Comparison of ENCODE assay signal across 20 cellular contexts in genomic region chr3:170486398-170486797, GRCh38.
A peak's percentile ranks its signal among the peaks of the same experiment; 100 is the strongest.
DNase-seq lines count a peak whose midpoint lies in the region; ATAC-seq, FAIRE-seq and TF ChIP-seq lines count a peak whose summit lies in the region.
"Had no signal": no experiment of that assay in that cellular context is flagged by ENCODE, and none has a peak within 500 bp of the region (broad histone marks: within the 10 kb centered on the region; RNA-seq: fewer than 3 reads in every experiment).

No MANE protein-coding gene starts in this region.

- H2AK5ac ChIP-seq in H1 (ENCODE audit: low read depth, low read length) = peak overlapping the region; percentile 56; the same call in 1 of the 2 replicates

- H3K4me1 ChIP-seq in right lobe of liver (peaks cover 0 to 21% (median 0%) of the 10 kb centered on the region in 4 donors), HepG2 (ENCODE audit: insufficient read depth, low read length) (peaks cover 48% of the 10 kb centered on the region), H1 (replicated peaks in 1 of 4; ENCODE audit: control insufficient read depth in 3 of 4, insufficient read depth in 4 of 4, low read length in 3 of 4) (peaks cover 0 to 3% (median 1%) of the 10 kb centered on the region in 4 experiments; a peak in 2 of 7 replicates)
- H3K4me1 ChIP-seq: BLaER1 had no signal

- no peaks in the 10 kb centered on the region for H3K79me1 ChIP-seq in H1 (ENCODE audit: low read depth, low read length)

- H3K9ac ChIP-seq in HepG2 (ENCODE audit: insufficient read depth, low read depth, low read length) (no peak overlapping the region), H1 (replicated peaks in 1 of 4; ENCODE audit: extremely low read depth in 1 of 4, low read depth in 3 of 4, low read length in 3 of 4) (no peak overlapping the region)
- H3K9ac ChIP-seq: BLaER1 had no signal

- in situ Hi-C loops in HepG2 (cut with HindIII; ENCODE audit: extremely low pct_ligation_motif_present, low pct_unique_long_range_greater_than_20kb) = no loop called here

- H3K4me2 ChIP-seq in HepG2 (ENCODE audit: low read depth, low read length) = no peak overlapping the region
- H3K4me2 ChIP-seq in H1 (ENCODE audit: insufficient read depth in 1 of 2, low read depth in 2 of 2, low read length in 2 of 2) = no peak overlapping the region
- H3K4me2 ChIP-seq: A549, BLaER1 had no signal

- no peak overlapping the region for H4K91ac ChIP-seq in H1 (replicated peaks; ENCODE audit: insufficient read length, low read length)

- TF ChIP-seq EP300 in HepG2 (IDR thresholded peaks at IDR 0.05; ENCODE audit: low read depth in 2 of 2, low read length in 2 of 2) (no peak), HepG2 (CRISPR knock-in tag; IDR thresholded peaks at IDR 0.05; ENCODE audit: borderline replicate concordance) (no peak), H1 (IDR thresholded peaks at IDR 0.05; ENCODE audit: borderline replicate concordance in 1 of 2, low read depth in 2 of 2, low read length in 2 of 2) (no peak)

- no peaks in the 10 kb centered on the region for H3K36me3 ChIP-seq in right lobe of liver
- H3K36me3 ChIP-seq in HepG2 (replicated peaks in 1 of 2; ENCODE audit: control insufficient read depth in 1 of 2, insufficient read depth in 2 of 2, low read length in 2 of 2) = no peaks in the 10 kb centered on the region
- no peaks in the 10 kb centered on the region for H3K36me3 ChIP-seq in H1 (ENCODE audit: control insufficient read depth in 2 of 4, insufficient read depth in 4 of 4, low read length in 3 of 4)
- H3K36me3 ChIP-seq: BLaER1 had no signal

- WGBS in right lobe of liver (ENCODE audit: insufficient coverage, low coverage, low lambda C conversion rate, missing lambda C conversion rate) = 42% methylated on average over 9 of the region's 9 CpGs
- WGBS in HepG2 (ENCODE audit: low lambda C conversion rate) = 8% methylated on average over 9 of the region's 9 CpGs
- 91% methylated on average over 9 of the region's 9 CpGs; no CpG with 5 or more reads in 1 of the 2 experiments for WGBS in H1 (ENCODE audit: extremely low coverage in 1 of 2, insufficient coverage in 1 of 2, insufficient read length in 1 of 2, insufficient replicate concordance in 2 of 2, low coverage in 1 of 2, low lambda C conversion rate in 2 of 2, missing lambda C conversion rate in 1 of 2), 2 experiments

- H2BK120ac ChIP-seq in H1 (replicated peaks; ENCODE audit: low read depth, low read length) = no peak overlapping the region

- H3K27me3 ChIP-seq in right lobe of liver (no peaks in the 10 kb centered on the region), HepG2 (ENCODE audit: control insufficient read depth in 1 of 2, insufficient read depth in 2 of 2, low read length in 2 of 2) (peaks cover 0 to 17% of the 10 kb centered on the region in 2 experiments; a peak in 3 of 5 replicates), H1 (replicated peaks in 1 of 4; ENCODE audit: control insufficient read depth in 3 of 4, extremely low read depth in 1 of 4, insufficient read depth in 3 of 4, low read length in 3 of 4) (no peaks in the 10 kb centered on the region)
- H3K27me3 ChIP-seq: BLaER1 had no signal

- no peaks in the 10 kb centered on the region for H4K20me1 ChIP-seq in HepG2 (ENCODE audit: insufficient read depth, low read length)
- no peaks in the 10 kb centered on the region for H4K20me1 ChIP-seq in H1 (replicated peaks in 1 of 2; ENCODE audit: control insufficient read depth in 1 of 2, insufficient read depth in 2 of 2, low read length in 2 of 2)
- H4K20me1 ChIP-seq: BLaER1 had no signal

- H3K27ac ChIP-seq in right lobe of liver (no peak overlapping the region), HepG2 (ENCODE audit: extremely low read length, insufficient read depth, low read length) (no peak overlapping the region), H1 (ENCODE audit: low read depth, low read length) (no peak overlapping the region), substantia nigra (ENCODE audit: low read depth, low read length, poor library complexity, severe bottlenecking) (peak overlapping the region; percentile 99)
- H3K27ac ChIP-seq: 22Rv1, A549, BLaER1 had no signal

- H3K9me3 ChIP-seq in right lobe of liver = no peaks in the 10 kb centered on the region
- no peaks in the 10 kb centered on the region for H3K9me3 ChIP-seq in HepG2 (ENCODE audit: low read length)
- H3K9me3 ChIP-seq in H1 (ENCODE audit: insufficient read depth in 2 of 2, low read depth in 1 of 2, low read length in 1 of 2) = 0 out of 4 replicates have a peak, but pooled peaks cover 0 to 2% of the 10 kb centered on the region in 2 experiments
- H3K9me3 ChIP-seq: BLaER1 had no signal

- CTCF ChIA-PET in HepG2 (lab: Yijun Ruan, JAX; ENCODE audit: low intra/inter-chr PET ratio, low total read pairs) (no interaction called here), H1 (lab: Charles Lee; ENCODE audit: partially characterized antibody) (interaction anchor here (0.8 to 3.4 kb wide), 12 partner anchors 8 to 325 kb away, joined by 3 to 29 read pairs (median 4); no protein-coding TSS in a partner anchor)

- H3K56ac ChIP-seq in H1 (replicated peaks; ENCODE audit: insufficient read length, low read depth, low read length) = no peak overlapping the region

- H3K23ac ChIP-seq in H1 (ENCODE audit: insufficient read length) = no peak overlapping the region

- DNase-seq in right lobe of liver (peak in 1 of 3 donors; percentile 60), HepG2 (ENCODE audit: low spot score) (no peak), H1 (ENCODE audit: low read depth in 1 of 2, low spot score in 2 of 2) (no peak), substantia nigra (lab: John Stamatoyannopoulos, UW) (no peak), activated gamma-delta T cell treated with Interleukin-2 at 50 U/mL for 16 hours (no peak), DMS153 treated with DMSO at 0.1 percent for 48 hours (lab: John Stamatoyannopoulos, UW; ENCODE audit: unreplicated experiment) (no peak)
- no peak for DNase-seq in activated CD4-positive, alpha-beta T cell treated with anti-CD3 and anti-CD28 coated beads for 1 hour
- DNase-seq: AML-193; CD4-positive, alpha-beta memory T cell; DMS153; DMS79 treated with DMSO at 0.1 percent for 48 hours; GF-D8; H7; HFFc6; KBM-7 had no signal

- no peak overlapping the region for H4K5ac ChIP-seq in H1 (ENCODE audit: insufficient read length, low read depth, low read length)

- no peak overlapping the region for H2BK15ac ChIP-seq in H1 (ENCODE audit: low read length)

- H3K18ac ChIP-seq in H1 (ENCODE audit: extremely low read depth, low read length) = no peak overlapping the region

- H4K8ac ChIP-seq in H1 (ENCODE audit: extremely low read depth, insufficient read depth, low read length) = no peak overlapping the region

- no peak overlapping the region for H2BK5ac ChIP-seq in H1 (ENCODE audit: low read depth, low read length)

- peak in 3 of 4 donors; percentile 18 to 78 (median 57) for ATAC-seq in right lobe of liver
- ATAC-seq in HepG2 = no peak
- ATAC-seq: A549, GM23338, HCT116 had no signal

- peak overlapping the region; percentile 9; the same call in 1 of the 2 replicates for H2BK12ac ChIP-seq in H1 (ENCODE audit: low read depth, low read length)

- no peak overlapping the region for H2AFZ ChIP-seq in HepG2 (ENCODE audit: low read length)
- no peak overlapping the region for H2AFZ ChIP-seq in H1 (ENCODE audit: low read length)

- H3K79me2 ChIP-seq in HepG2 (ENCODE audit: insufficient read depth, low read length) (no peaks in the 10 kb centered on the region), H1 (ENCODE audit: control insufficient read depth in 1 of 2, insufficient read depth in 2 of 2, low read length in 2 of 2) (no peaks in the 10 kb centered on the region)

- TF ChIP-seq CTCF in right lobe of liver (IDR thresholded peaks at IDR 0.05) = no peak
- no peak for TF ChIP-seq CTCF in HepG2 (CRISPR knock-in tag; IDR thresholded peaks at IDR 0.05)
- no peak for TF ChIP-seq CTCF in H1 (IDR thresholded peaks at IDR 0.05; ENCODE audit: control extremely low read depth in 1 of 3, insufficient read depth in 1 of 3, low read depth in 1 of 3, low read length in 3 of 3)

- H3K4ac ChIP-seq in H1 (replicated peaks; ENCODE audit: insufficient read length, low read depth, low read length) = no peak overlapping the region

- no peak overlapping the region for H3K14ac ChIP-seq in H1 (ENCODE audit: insufficient read length)

- intact Hi-C loops in right lobe of liver (cut with DNase I) (no loop called here), HepG2 (cut with micrococcal nuclease; ENCODE audit: unreplicated experiment) (no loop called here)

- no peaks in the 10 kb centered on the region for H3K23me2 ChIP-seq in H1 (ENCODE audit: low read depth, low read length)

- no peak overlapping the region for H2BK20ac ChIP-seq in H1 (ENCODE audit: low read length)

- TF ChIP-seq RAD21 in HepG2 (CRISPR knock-in tag; IDR thresholded peaks at IDR 0.05) = no peak
- no peak for TF ChIP-seq RAD21 in H1 (IDR thresholded peaks at IDR 0.05 in 1 of 2, conservative IDR thresholded peaks at IDR 0.05 in 1 of 2; ENCODE audit: low read depth in 2 of 2, low read length in 2 of 2)

- POLR2A ChIA-PET in HepG2 (lab: Yijun Ruan, JAX) = no interaction called here
- POLR2A ChIA-PET in H1 (lab: Charles Lee; ENCODE audit: partially characterized antibody) = interaction anchor here (0.6 kb wide), 1 partner anchor 12 kb away, joined by 5 read pairs; no protein-coding TSS in a partner anchor

- TF ChIP-seq POLR2A in right lobe of liver (IDR thresholded peaks at IDR 0.05) = no peak
- no peak for TF ChIP-seq POLR2A in HepG2 (IDR thresholded peaks at IDR 0.05; ENCODE audit: insufficient read depth in 1 of 2, low read depth in 2 of 2, low read length in 2 of 2)
- TF ChIP-seq POLR2A in H1 (IDR thresholded peaks at IDR 0.05; ENCODE audit: control extremely low read depth in 1 of 2, low read depth in 2 of 2, low read length in 2 of 2) = no peak

- H3K4me3 ChIP-seq in right lobe of liver (no peak overlapping the region), HepG2 (replicated peaks in 1 of 3; ENCODE audit: insufficient read depth in 1 of 3, low read depth in 2 of 3, low read length in 3 of 3) (no peak overlapping the region), H1 (ENCODE audit: extremely low read depth in 1 of 4, insufficient read depth in 2 of 4, low read depth in 3 of 4, low read length in 4 of 4) (no peak overlapping the region)
- H3K4me3 ChIP-seq: A549, BLaER1, GM23338 had no signal

- BruUV-seq in HepG2 (replicated peaks; lab: Mats Ljungman, UMichigan) = no TSS peak

- FAIRE-seq in HepG2 (lab: Jason Lieb, UNC) (no peak), H1 (lab: Jason Lieb, UNC) (no peak)
- FAIRE-seq: A549 had no signal

TF ChIP-seq in HepG2, 621 proteins besides CTCF, POLR2A, EP300 and RAD21 (continues in another document):
- TF ChIP-seq HNRNPK (IDR thresholded peaks at IDR 0.05; ENCODE audit: low read depth, low read length, poor library complexity, severe bottlenecking) = no peak
- no peak for TF ChIP-seq ISL2 (CRISPR knock-in tag; IDR thresholded peaks at IDR 0.05)
- no peak for TF ChIP-seq ZFY (CRISPR knock-in tag; IDR thresholded peaks at IDR 0.05)

TF ChIP-seq in H1, 55 proteins besides CTCF, POLR2A, EP300 and RAD21 (continues in another document):
- TF ChIP-seq GABPA (IDR thresholded peaks at IDR 0.05; ENCODE audit: borderline replicate concordance, insufficient read depth, low read length) (no peak), JUN (IDR thresholded peaks at IDR 0.05; ENCODE audit: low read depth, low read length) (no peak), KDM1A (IDR thresholded peaks at IDR 0.05; ENCODE audit: borderline replicate concordance, low read length) (no peak), SUZ12 (IDR thresholded peaks at IDR 0.05; ENCODE audit: low read length) (no peak), TCF12 (IDR thresholded peaks at IDR 0.05; ENCODE audit: low read depth, low read length) (no peak)
